Comparison of ENCODE assay signal across 1 cellular context in genomic region chr9:97954550-97954989, GRCh38.
TF ChIP-seq lines count a peak whose summit lies in the region.

No MANE protein-coding gene starts in this region.

TF ChIP-seq in K562, 482 proteins besides CTCF, POLR2A, EP300 and RAD21 (continued from another document and continues in another):
- TF ChIP-seq PATZ1 (CRISPR knock-in tag; IDR thresholded peaks at IDR 0.05; ENCODE audit: borderline replicate concordance), result no peak
- peak; percentile 43; the same call in 1 of the 2 replicates for TF ChIP-seq TEAD4 (IDR thresholded peaks at IDR 0.05; ENCODE audit: low read length)
- TF ChIP-seq TEAD4 (CRISPR knock-in tag; IDR thresholded peaks at IDR 0.05; ENCODE audit: borderline replicate concordance), result no peak
- TF ChIP-seq, protein P1, sequence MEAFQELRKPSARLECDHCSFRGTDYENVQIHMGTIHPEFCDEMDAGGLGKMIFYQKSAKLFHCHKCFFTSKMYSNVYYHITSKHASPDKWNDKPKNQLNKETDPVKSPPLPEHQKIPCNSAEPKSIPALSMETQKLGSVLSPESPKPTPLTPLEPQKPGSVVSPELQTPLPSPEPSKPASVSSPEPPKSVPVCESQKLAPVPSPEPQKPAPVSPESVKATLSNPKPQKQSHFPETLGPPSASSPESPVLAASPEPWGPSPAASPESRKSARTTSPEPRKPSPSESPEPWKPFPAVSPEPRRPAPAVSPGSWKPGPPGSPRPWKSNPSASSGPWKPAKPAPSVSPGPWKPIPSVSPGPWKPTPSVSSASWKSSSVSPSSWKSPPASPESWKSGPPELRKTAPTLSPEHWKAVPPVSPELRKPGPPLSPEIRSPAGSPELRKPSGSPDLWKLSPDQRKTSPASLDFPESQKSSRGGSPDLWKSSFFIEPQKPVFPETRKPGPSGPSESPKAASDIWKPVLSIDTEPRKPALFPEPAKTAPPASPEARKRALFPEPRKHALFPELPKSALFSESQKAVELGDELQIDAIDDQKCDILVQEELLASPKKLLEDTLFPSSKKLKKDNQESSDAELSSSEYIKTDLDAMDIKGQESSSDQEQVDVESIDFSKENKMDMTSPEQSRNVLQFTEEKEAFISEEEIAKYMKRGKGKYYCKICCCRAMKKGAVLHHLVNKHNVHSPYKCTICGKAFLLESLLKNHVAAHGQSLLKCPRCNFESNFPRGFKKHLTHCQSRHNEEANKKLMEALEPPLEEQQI (IDR thresholded peaks at IDR 0.05), result peak; percentile 44; the same call in 1 of the 2 replicates
- no peak for TF ChIP-seq MIER1 (IDR thresholded peaks at IDR 0.05; ENCODE audit: low read depth)
- TF ChIP-seq ATF3 (IDR thresholded peaks at IDR 0.05), result peak; percentile 19; the same call in 1 of the 2 replicates
- TF ChIP-seq ATF3 (CRISPR knock-in tag; conservative IDR thresholded peaks at IDR 0.05), result peak; percentile 50
- TF ChIP-seq BRF1 (IDR thresholded peaks at IDR 0.05; ENCODE audit: borderline replicate concordance, extremely low read depth, insufficient read length), result no peak
- TF ChIP-seq E2F8 (IDR thresholded peaks at IDR 0.05; ENCODE audit: low read depth, partially characterized antibody), result no peak
- TF ChIP-seq CREM (IDR thresholded peaks at IDR 0.05; ENCODE audit: low read depth), result 0 out of 2 replicates have a peak, but pooled peaks have one; percentile 29
- TF ChIP-seq ID3 (CRISPR knock-in tag; IDR thresholded peaks at IDR 0.05), result no peak
- 0 out of 2 replicates have a peak, but pooled peaks have one; percentile 55 for TF ChIP-seq ID3 (tag; IDR thresholded peaks at IDR 0.05)
- TF ChIP-seq SRSF7 (optimal IDR thresholded peaks at IDR 0.05; ENCODE audit: low read depth, low read length), result no peak
- no peak for TF ChIP-seq EWSR1 (IDR thresholded peaks at IDR 0.05; ENCODE audit: borderline replicate concordance, low read depth, partially characterized antibody)
- TF ChIP-seq, protein P2, sequence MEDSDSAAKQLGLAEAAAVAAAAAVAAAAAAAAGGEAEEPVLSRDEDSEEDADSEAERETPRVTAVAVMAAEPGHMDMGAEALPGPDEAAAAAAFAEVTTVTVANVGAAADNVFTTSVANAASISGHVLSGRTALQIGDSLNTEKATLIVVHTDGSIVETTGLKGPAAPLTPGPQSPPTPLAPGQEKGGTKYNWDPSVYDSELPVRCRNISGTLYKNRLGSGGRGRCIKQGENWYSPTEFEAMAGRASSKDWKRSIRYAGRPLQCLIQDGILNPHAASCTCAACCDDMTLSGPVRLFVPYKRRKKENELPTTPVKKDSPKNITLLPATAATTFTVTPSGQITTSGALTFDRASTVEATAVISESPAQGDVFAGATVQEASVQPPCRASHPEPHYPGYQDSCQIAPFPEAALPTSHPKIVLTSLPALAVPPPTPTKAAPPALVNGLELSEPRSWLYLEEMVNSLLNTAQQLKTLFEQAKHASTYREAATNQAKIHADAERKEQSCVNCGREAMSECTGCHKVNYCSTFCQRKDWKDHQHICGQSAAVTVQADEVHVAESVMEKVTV (CRISPR knock-in tag; IDR thresholded peaks at IDR 0.05), result peak; percentile 69; the same call in 1 of the 2 replicates
- TF ChIP-seq DACH1 (IDR thresholded peaks at IDR 0.05; ENCODE audit: partially characterized antibody), result no peak
- TF ChIP-seq ZNF449 (CRISPR knock-in tag; IDR thresholded peaks at IDR 0.05), result no peak
- TF ChIP-seq ZNF76 (CRISPR knock-in tag; IDR thresholded peaks at IDR 0.05; ENCODE audit: borderline replicate concordance), result 0 out of 2 replicates have a peak, but pooled peaks have one; percentile 29
- no peak for TF ChIP-seq NCOA2 (IDR thresholded peaks at IDR 0.05; ENCODE audit: partially characterized antibody in 2 of 2)
- TF ChIP-seq HNRNPH1 (optimal IDR thresholded peaks at IDR 0.05; ENCODE audit: low read depth, low read length), result no peak
- no peak for TF ChIP-seq THAP7 (CRISPR knock-in tag; IDR thresholded peaks at IDR 0.05)
- TF ChIP-seq ZNF165 (CRISPR knock-in tag; IDR thresholded peaks at IDR 0.05; ENCODE audit: borderline replicate concordance), result no peak
- TF ChIP-seq, protein P3, sequence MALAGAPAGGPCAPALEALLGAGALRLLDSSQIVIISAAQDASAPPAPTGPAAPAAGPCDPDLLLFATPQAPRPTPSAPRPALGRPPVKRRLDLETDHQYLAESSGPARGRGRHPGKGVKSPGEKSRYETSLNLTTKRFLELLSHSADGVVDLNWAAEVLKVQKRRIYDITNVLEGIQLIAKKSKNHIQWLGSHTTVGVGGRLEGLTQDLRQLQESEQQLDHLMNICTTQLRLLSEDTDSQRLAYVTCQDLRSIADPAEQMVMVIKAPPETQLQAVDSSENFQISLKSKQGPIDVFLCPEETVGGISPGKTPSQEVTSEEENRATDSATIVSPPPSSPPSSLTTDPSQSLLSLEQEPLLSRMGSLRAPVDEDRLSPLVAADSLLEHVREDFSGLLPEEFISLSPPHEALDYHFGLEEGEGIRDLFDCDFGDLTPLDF (CRISPR knock-in tag; IDR thresholded peaks at IDR 0.05), result no peak
- TF ChIP-seq, protein P4, sequence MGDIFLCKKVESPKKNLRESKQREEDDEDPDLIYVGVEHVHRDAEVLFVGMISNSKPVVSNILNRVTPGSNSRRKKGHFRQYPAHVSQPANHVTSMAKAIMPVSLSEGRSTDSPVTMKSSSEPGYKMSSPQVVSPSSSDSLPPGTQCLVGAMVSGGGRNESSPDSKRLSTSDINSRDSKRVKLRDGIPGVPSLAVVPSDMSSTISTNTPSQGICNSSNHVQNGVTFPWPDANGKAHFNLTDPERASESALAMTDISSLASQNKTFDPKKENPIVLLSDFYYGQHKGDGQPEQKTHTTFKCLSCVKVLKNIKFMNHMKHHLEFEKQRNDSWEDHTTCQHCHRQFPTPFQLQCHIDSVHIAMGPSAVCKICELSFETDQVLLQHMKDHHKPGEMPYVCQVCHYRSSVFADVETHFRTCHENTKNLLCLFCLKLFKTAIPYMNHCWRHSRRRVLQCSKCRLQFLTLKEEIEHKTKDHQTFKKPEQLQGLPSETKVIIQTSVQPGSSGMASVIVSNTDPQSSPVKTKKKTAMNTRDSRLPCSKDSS (IDR thresholded peaks at IDR 0.05; ENCODE audit: low read depth, partially characterized antibody), result no peak
- TF ChIP-seq CBX3 (IDR thresholded peaks at IDR 0.05; ENCODE audit: borderline replicate concordance in 1 of 2, low read length in 2 of 2), result no peak
- no peak for TF ChIP-seq HDAC6 (IDR thresholded peaks at IDR 0.05; ENCODE audit: low read depth, low read length)
- 0 out of 2 replicates have a peak, but pooled peaks have one; percentile 43 for TF ChIP-seq ZNF197 (CRISPR knock-in tag; IDR thresholded peaks at IDR 0.05; ENCODE audit: low read depth)
- peak; percentile 49; the same call in 1 of the 2 replicates for TF ChIP-seq SP1 (CRISPR knock-in tag; IDR thresholded peaks at IDR 0.05)
- no peak for TF ChIP-seq HDGF (IDR thresholded peaks at IDR 0.05)
- no peak for TF ChIP-seq STAG1 (CRISPR knock-in tag; IDR thresholded peaks at IDR 0.05; ENCODE audit: borderline replicate concordance)
- TF ChIP-seq TAL1 (IDR thresholded peaks at IDR 0.05), result no peak
- TF ChIP-seq NCOA4 (IDR thresholded peaks at IDR 0.05; ENCODE audit: partially characterized antibody), result no peak
- TF ChIP-seq PRDM10 (IDR thresholded peaks at IDR 0.05; ENCODE audit: partially characterized antibody), result no peak
- TF ChIP-seq CXXC5 (CRISPR knock-in tag; IDR thresholded peaks at IDR 0.05), result peak; percentile 53
- TF ChIP-seq ZNF431 (CRISPR knock-in tag; IDR thresholded peaks at IDR 0.05), result peak; percentile 25; the same call in 1 of the 2 replicates
- TF ChIP-seq ARNT (IDR thresholded peaks at IDR 0.05), result 0 out of 4 replicates have a peak, but pooled peaks of 1 of the 2 experiments have one; percentile 30
- TF ChIP-seq RAD51 (IDR thresholded peaks at IDR 0.05; ENCODE audit: borderline replicate concordance, low read depth), result 0 out of 2 replicates have a peak, but pooled peaks have one; percentile 8
